ENCODE assay signal across 16 cellular contexts in genomic region chr3:177725165-177725564, GRCh38.
A peak's percentile ranks its signal among the peaks of the same experiment; 100 is the strongest.
DNase-seq lines count a peak whose midpoint lies in the region; ATAC-seq and TF ChIP-seq lines count a peak whose summit lies in the region.
"Had no signal": no experiment of that assay in that cellular context is flagged by ENCODE, and none has a peak within 500 bp of the region (broad histone marks: within the 10 kb centered on the region; RNA-seq: fewer than 3 reads in every experiment).

No MANE protein-coding gene starts in this region.

- no peak for ATAC-seq in Panc1
- ATAC-seq: body of pancreas; mucosa of descending colon; stimulated activated effector memory CD8-positive, alpha-beta T cell treated with anti-CD3 and anti-CD28 coated beads, Interleukin-12 subunit alpha, Interleukin-12 subunit beta, amount 100 ng/mL, for 72 hours had no signal

- no peaks in the 10 kb centered on the region for H3K9me3 ChIP-seq in Panc1 (ENCODE audit: control insufficient read depth, insufficient read depth, low read depth, low read length)
- no peaks in the 10 kb centered on the region for H3K9me3 ChIP-seq in skeletal muscle tissue (ENCODE audit: control insufficient read depth in 3 of 3, low read length in 3 of 3)
- no peaks in the 10 kb centered on the region for H3K9me3 ChIP-seq in esophagus squamous epithelium
- H3K9me3 ChIP-seq: body of pancreas, mucosa of descending colon, SJCRH30 had no signal

- H3K9ac ChIP-seq in skeletal muscle tissue (ENCODE audit: low read depth in 1 of 3, low read length in 3 of 3), result peak overlapping the region in 2 of 3 donors; percentile 37 to 64

- peak overlapping the region; percentile 58 to 71 (median 67) for H3K4me3 Mint-ChIP-seq in immature natural killer cell
- H3K4me3 Mint-ChIP-seq: stimulated activated effector memory CD8-positive, alpha-beta T cell treated with anti-CD3 and anti-CD28 coated beads, Interleukin-12 subunit alpha, Interleukin-12 subunit beta, amount 100 ng/mL, for 72 hours had no signal

- peaks cover 6 to 21% (median 7%) of the 10 kb centered on the region in 3 donors for H3K36me3 Mint-ChIP-seq in immature natural killer cell
- H3K36me3 Mint-ChIP-seq: stimulated activated effector memory CD8-positive, alpha-beta T cell treated with anti-CD3 and anti-CD28 coated beads, Interleukin-12 subunit alpha, Interleukin-12 subunit beta, amount 100 ng/mL, for 72 hours had no signal

- intact Hi-C loops in Panc1 (cut with micrococcal nuclease; ENCODE audit: unreplicated experiment) (no loop called here), esophagus squamous epithelium (cut with DNase I) (no loop called here)

- CTCF ChIA-PET in Panc1 (lab: Charles Lee), result no interaction called here

- no peaks in the 10 kb centered on the region for H3K27me3 Mint-ChIP-seq in immature natural killer cell (ENCODE audit: low read depth in 3 of 3)

- WGBS in esophagus squamous epithelium, 2 donors, result 80 to 94% methylated on average over 1 of the region's 1 CpG

- POLR2A ChIA-PET in Panc1 (lab: Charles Lee), result no interaction called here

- H3K27ac Mint-ChIP-seq in immature natural killer cell, result peak overlapping the region in 2 of 6 donors; percentile 50 to 74
- H3K27ac Mint-ChIP-seq: stimulated activated effector memory CD8-positive, alpha-beta T cell treated with anti-CD3 and anti-CD28 coated beads, Interleukin-12 subunit alpha, Interleukin-12 subunit beta, amount 100 ng/mL, for 72 hours had no signal

- no peak for TF ChIP-seq CTCF in Panc1 (IDR thresholded peaks at IDR 0.05)
- no peak for TF ChIP-seq CTCF in GM10266 (IDR thresholded peaks at IDR 0.05; ENCODE audit: control insufficient read depth, insufficient read depth, low read depth, missing control alignments)
- TF ChIP-seq CTCF in esophagus squamous epithelium (IDR thresholded peaks at IDR 0.05), result no peak

- in situ Hi-C loops in Panc1 (cut with HindIII; ENCODE audit: low pct_unique_long_range_greater_than_20kb, low sequenced_read_pairs), result no loop called here

- no peaks in the 10 kb centered on the region for H3K27me3 ChIP-seq in Panc1 (ENCODE audit: control insufficient read depth, insufficient read depth, low read length)
- H3K27me3 ChIP-seq in skeletal muscle tissue (ENCODE audit: control insufficient read depth in 3 of 3, insufficient read depth in 3 of 3, low read length in 3 of 3), result no peaks in the 10 kb centered on the region
- no peaks in the 10 kb centered on the region for H3K27me3 ChIP-seq in esophagus squamous epithelium
- H3K27me3 ChIP-seq: body of pancreas, SJCRH30 had no signal

- H3K9me3 Mint-ChIP-seq in immature natural killer cell, result no peaks in the 10 kb centered on the region
- H3K9me3 Mint-ChIP-seq: stimulated activated effector memory CD8-positive, alpha-beta T cell treated with anti-CD3 and anti-CD28 coated beads, Interleukin-12 subunit alpha, Interleukin-12 subunit beta, amount 100 ng/mL, for 72 hours had no signal

- BruUV-seq in Panc1 (replicated peaks; lab: Mats Ljungman, UMichigan), result no TSS peak

- no peak for TF ChIP-seq POLR2A in esophagus squamous epithelium (IDR thresholded peaks at IDR 0.05)

- H3K4me3 ChIP-seq in Panc1 (ENCODE audit: low read depth in 2 of 2, low read length in 2 of 2) (no peak overlapping the region), skeletal muscle tissue (ENCODE audit: low read length in 3 of 3) (no peak overlapping the region), esophagus squamous epithelium (no peak overlapping the region)
- H3K4me3 ChIP-seq: body of pancreas, mucosa of descending colon, SJCRH30 had no signal

- H3K27ac ChIP-seq in Panc1 (ENCODE audit: low read length) (peak overlapping the region; percentile 19; the same call in 1 of the 2 replicates), skeletal muscle tissue (ENCODE audit: low read depth, low read length) (peak overlapping the region; percentile 74), esophagus squamous epithelium (peak overlapping the region in 1 of 4 donors; percentile 2)
- H3K27ac ChIP-seq: SJCRH30 had no signal

- peaks cover 34 to 51% of the 10 kb centered on the region in 2 donors for H3K4me1 Mint-ChIP-seq in immature natural killer cell

- no peaks in the 10 kb centered on the region for H3K36me3 ChIP-seq in Panc1 (ENCODE audit: control insufficient read depth, insufficient read depth, low read length)
- H3K36me3 ChIP-seq in skeletal muscle tissue (ENCODE audit: control insufficient read depth in 3 of 3, insufficient read depth in 3 of 3, low read length in 3 of 3), result no peaks in the 10 kb centered on the region
- H3K36me3 ChIP-seq in esophagus squamous epithelium, result no peaks in the 10 kb centered on the region
- H3K36me3 ChIP-seq: SJCRH30 had no signal

- H3K4me1 ChIP-seq in Panc1 (ENCODE audit: control insufficient read depth, insufficient read depth, low read length) (peaks cover 4% of the 10 kb centered on the region; the same call in 1 of the 2 replicates), skeletal muscle tissue (ENCODE audit: control insufficient read depth in 3 of 3, insufficient read depth in 3 of 3, low read length in 3 of 3) (peaks cover 27 to 41% (median 35%) of the 10 kb centered on the region in 3 donors), esophagus squamous epithelium (peaks cover 17 to 41% (median 21%) of the 10 kb centered on the region in 3 donors)
- H3K4me1 ChIP-seq: SJCRH30 had no signal

- DNase-seq in Kasumi-1 (lab: John Stamatoyannopoulos, UW), result peak; percentile 79 to 81
- no peak for DNase-seq in Panc1 (ENCODE audit: low read depth, low spot score)
- no peak for DNase-seq in immature natural killer cell
- no peak for DNase-seq in GM10266 (ENCODE audit: extremely low spot score)
- DNase-seq in cerebellum (ENCODE audit: low spot score), result no peak
- no peak for DNase-seq in esophagus squamous epithelium (lab: John Stamatoyannopoulos, UW)
- no peak for DNase-seq in NCI-H510A (lab: John Stamatoyannopoulos, UW)
- DNase-seq: activated gamma-delta T cell treated with Interleukin-2 at 50 U/mL for 16 hours; body of pancreas; mucosa of descending colon; NCI-H1930; NCI-H69; SJCRH30; stimulated activated CD4-positive, alpha-beta T cell treated with anti-CD3 and anti-CD28 coated beads, Interleukin-4, amount 100 ng/mL, for 24 hours had no signal

Comparison
In these comparisons a context has a peak if more than half of its experiments do, and no peak if none do; other contexts are left out.
1. DNase-seq: peak in Kasumi-1 (2 of 2); none in Panc1 (single experiment), immature natural killer cell (0 of 3), GM10266 (single experiment), cerebellum (single experiment), esophagus squamous epithelium (single experiment) and NCI-H510A (single experiment).